9 cellular contexts compared by ENCODE assay signal in the genomic region with DNA sequence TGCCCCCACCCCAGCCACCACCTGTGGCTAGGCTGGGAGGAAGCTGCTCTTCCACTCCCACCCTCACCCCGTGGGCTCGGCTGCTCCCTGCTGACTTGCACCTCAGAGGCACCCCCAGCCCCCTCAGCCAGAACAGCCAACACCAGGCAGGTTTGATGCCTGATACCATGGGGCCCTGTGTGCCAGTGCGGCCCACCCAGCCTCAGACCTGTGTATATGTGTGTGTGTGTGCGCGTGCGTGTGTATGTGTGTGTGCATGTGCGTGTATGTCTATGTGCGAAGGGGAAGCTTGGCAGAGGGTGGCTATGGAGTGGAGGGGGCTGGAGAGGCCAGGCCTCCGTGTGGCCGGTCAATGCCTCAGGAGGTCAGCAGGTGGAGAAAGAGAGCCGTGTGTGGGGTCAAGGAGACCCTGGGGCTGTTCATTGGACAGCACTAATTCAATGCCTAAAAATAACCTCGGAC. TPM values are rescaled to one million over a fixed set of nuclear protein-coding genes. Genes with fewer than 3 reads are reported as not detected.
DNase-seq lines count a peak whose midpoint lies in the region; ATAC-seq and TF ChIP-seq lines count a peak whose summit lies in the region.
"Had no signal": no experiment of that assay in that cellular context is flagged by ENCODE, and none has a peak within 500 bp of the region (broad histone marks: within the 10 kb centered on the region; RNA-seq: fewer than 3 reads in every experiment).

No MANE protein-coding gene starts in this region.

- intact Hi-C loops in upper lobe of right lung (cut with DNase I), result no loop called here

- peaks cover 15% of the 10 kb centered on the region for H3K4me1 ChIP-seq in upper lobe of right lung

- no peak overlapping the region for H3K4me3 ChIP-seq in upper lobe of right lung

- H3K4me3 Mint-ChIP-seq in activated CD8-positive, alpha-beta memory T cell treated with anti-CD3 and anti-CD28 coated beads, Interleukin-2, amount 10 ng/mL, durations not matched to agents 7 days and 5 days, result no peak overlapping the region
- no peak overlapping the region for H3K4me3 Mint-ChIP-seq in WTC11
- H3K4me3 Mint-ChIP-seq: T-helper 1 cell treated with Interleukin-12 subunit alpha and Interleukin-12 subunit beta and Interleukin-4 antibody, amounts not matched to agents 30 μg/mL and 1 μg/mL, for 36 hours had no signal

- H3K27ac ChIP-seq in upper lobe of right lung, result no peak overlapping the region

- no peaks in the 10 kb centered on the region for H3K9me3 ChIP-seq in upper lobe of right lung

- no peaks in the 10 kb centered on the region for H3K36me3 ChIP-seq in upper lobe of right lung

- TF ChIP-seq CTCF in WTC11 (IDR thresholded peaks at IDR 0.05) (peak; percentile 37), upper lobe of right lung (IDR thresholded peaks at IDR 0.05) (peak; percentile 44)

- CTCF ChIA-PET in activated CD8-positive, alpha-beta memory T cell treated with anti-CD3 and anti-CD28 coated beads, Interleukin-2, amount 10 ng/mL, durations not matched to agents 7 days and 5 days (lab: Charles Lee), result no interaction called here
- CTCF ChIA-PET in WTC11 (lab: Charles Lee), result interaction anchor here (0.9 to 8.8 kb wide), 12 partner anchors 9 to 297 kb away, joined by 3 to 115 read pairs (median 5); no protein-coding TSS in a partner anchor

- ATAC-seq in activated CD8-positive, alpha-beta memory T cell treated with anti-CD3 and anti-CD28 coated beads, Interleukin-2, amount 10 ng/mL, durations not matched to agents 7 days and 5 days, result peak; percentile 45
- peak; percentile 88 for ATAC-seq in WTC11
- ATAC-seq in upper lobe of right lung, result peak; percentile 37
- ATAC-seq in GM21526 (IDR thresholded peaks at IDR 0.05; ENCODE audit: low FRiP score, unreplicated experiment), result no peak
- ATAC-seq in GM19397 (IDR thresholded peaks at IDR 0.05; ENCODE audit: unreplicated experiment), result no peak

- H3K4me1 Mint-ChIP-seq in activated CD8-positive, alpha-beta memory T cell treated with anti-CD3 and anti-CD28 coated beads, Interleukin-2, amount 10 ng/mL, durations not matched to agents 7 days and 5 days, result peaks cover 9% of the 10 kb centered on the region
- H3K4me1 Mint-ChIP-seq in WTC11, result peaks cover 48% of the 10 kb centered on the region

- no peaks in the 10 kb centered on the region for H3K9me3 Mint-ChIP-seq in activated CD8-positive, alpha-beta memory T cell treated with anti-CD3 and anti-CD28 coated beads, Interleukin-2, amount 10 ng/mL, durations not matched to agents 7 days and 5 days (ENCODE audit: low read depth)
- no peaks in the 10 kb centered on the region for H3K9me3 Mint-ChIP-seq in WTC11
- H3K9me3 Mint-ChIP-seq: T-helper 1 cell treated with Interleukin-12 subunit alpha and Interleukin-12 subunit beta and Interleukin-4 antibody, amounts not matched to agents 30 μg/mL and 1 μg/mL, for 36 hours had no signal

- peaks cover 8% of the 10 kb centered on the region for H3K27me3 Mint-ChIP-seq in activated CD8-positive, alpha-beta memory T cell treated with anti-CD3 and anti-CD28 coated beads, Interleukin-2, amount 10 ng/mL, durations not matched to agents 7 days and 5 days
- no peaks in the 10 kb centered on the region for H3K27me3 Mint-ChIP-seq in WTC11 (ENCODE audit: low read depth)

- no peak for DNase-seq in activated CD8-positive, alpha-beta memory T cell treated with anti-CD3 and anti-CD28 coated beads, Interleukin-2, amount 10 ng/mL, durations not matched to agents 7 days and 5 days
- DNase-seq in activated CD8-positive, alpha-beta memory T cell treated with anti-CD3 and anti-CD28 coated beads for 24 hours, result no peak
- DNase-seq in WTC11 (ENCODE audit: low spot score) (peak; percentile 70), iPS-NIHi7 (ENCODE audit: extremely low spot score) (peak; percentile 83), upper lobe of right lung (no peak), amniotic stem cell (lab: John Stamatoyannopoulos, UW) (no peak)

- H3K36me3 Mint-ChIP-seq in activated CD8-positive, alpha-beta memory T cell treated with anti-CD3 and anti-CD28 coated beads, Interleukin-2, amount 10 ng/mL, durations not matched to agents 7 days and 5 days, result no peaks in the 10 kb centered on the region
- no peaks in the 10 kb centered on the region for H3K36me3 Mint-ChIP-seq in WTC11

- no peak overlapping the region for H3K27ac Mint-ChIP-seq in activated CD8-positive, alpha-beta memory T cell treated with anti-CD3 and anti-CD28 coated beads, Interleukin-2, amount 10 ng/mL, durations not matched to agents 7 days and 5 days
- peak overlapping the region; percentile 64 for H3K27ac Mint-ChIP-seq in WTC11

- no peaks in the 10 kb centered on the region for H3K27me3 ChIP-seq in upper lobe of right lung

- POLR2A ChIA-PET in WTC11 (lab: Charles Lee), result interaction anchor here (1.0 kb wide), 1 partner anchor 10 kb away, joined by 3 read pairs; no protein-coding TSS in a partner anchor

TF ChIP-seq in WTC11, 78 proteins besides CTCF, POLR2A, EP300 and RAD21 (continues in another document):
- no peak for TF ChIP-seq FOXP1 (CRISPR knock-in tag; IDR thresholded peaks at IDR 0.05; ENCODE audit: borderline replicate concordance)
- TF ChIP-seq, protein P1, sequence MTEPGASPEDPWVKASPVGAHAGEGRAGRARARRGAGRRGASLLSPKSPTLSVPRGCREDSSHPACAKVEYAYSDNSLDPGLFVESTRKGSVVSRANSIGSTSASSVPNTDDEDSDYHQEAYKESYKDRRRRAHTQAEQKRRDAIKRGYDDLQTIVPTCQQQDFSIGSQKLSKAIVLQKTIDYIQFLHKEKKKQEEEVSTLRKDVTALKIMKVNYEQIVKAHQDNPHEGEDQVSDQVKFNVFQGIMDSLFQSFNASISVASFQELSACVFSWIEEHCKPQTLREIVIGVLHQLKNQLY (CRISPR knock-in tag; IDR thresholded peaks at IDR 0.05), result no peak
- TF ChIP-seq, protein P2, sequence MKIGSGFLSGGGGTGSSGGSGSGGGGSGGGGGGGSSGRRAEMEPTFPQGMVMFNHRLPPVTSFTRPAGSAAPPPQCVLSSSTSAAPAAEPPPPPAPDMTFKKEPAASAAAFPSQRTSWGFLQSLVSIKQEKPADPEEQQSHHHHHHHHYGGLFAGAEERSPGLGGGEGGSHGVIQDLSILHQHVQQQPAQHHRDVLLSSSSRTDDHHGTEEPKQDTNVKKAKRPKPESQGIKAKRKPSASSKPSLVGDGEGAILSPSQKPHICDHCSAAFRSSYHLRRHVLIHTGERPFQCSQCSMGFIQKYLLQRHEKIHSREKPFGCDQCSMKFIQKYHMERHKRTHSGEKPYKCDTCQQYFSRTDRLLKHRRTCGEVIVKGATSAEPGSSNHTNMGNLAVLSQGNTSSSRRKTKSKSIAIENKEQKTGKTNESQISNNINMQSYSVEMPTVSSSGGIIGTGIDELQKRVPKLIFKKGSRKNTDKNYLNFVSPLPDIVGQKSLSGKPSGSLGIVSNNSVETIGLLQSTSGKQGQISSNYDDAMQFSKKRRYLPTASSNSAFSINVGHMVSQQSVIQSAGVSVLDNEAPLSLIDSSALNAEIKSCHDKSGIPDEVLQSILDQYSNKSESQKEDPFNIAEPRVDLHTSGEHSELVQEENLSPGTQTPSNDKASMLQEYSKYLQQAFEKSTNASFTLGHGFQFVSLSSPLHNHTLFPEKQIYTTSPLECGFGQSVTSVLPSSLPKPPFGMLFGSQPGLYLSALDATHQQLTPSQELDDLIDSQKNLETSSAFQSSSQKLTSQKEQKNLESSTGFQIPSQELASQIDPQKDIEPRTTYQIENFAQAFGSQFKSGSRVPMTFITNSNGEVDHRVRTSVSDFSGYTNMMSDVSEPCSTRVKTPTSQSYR (CRISPR knock-in tag; IDR thresholded peaks at IDR 0.05), result no peak
- TF ChIP-seq, protein P3, sequence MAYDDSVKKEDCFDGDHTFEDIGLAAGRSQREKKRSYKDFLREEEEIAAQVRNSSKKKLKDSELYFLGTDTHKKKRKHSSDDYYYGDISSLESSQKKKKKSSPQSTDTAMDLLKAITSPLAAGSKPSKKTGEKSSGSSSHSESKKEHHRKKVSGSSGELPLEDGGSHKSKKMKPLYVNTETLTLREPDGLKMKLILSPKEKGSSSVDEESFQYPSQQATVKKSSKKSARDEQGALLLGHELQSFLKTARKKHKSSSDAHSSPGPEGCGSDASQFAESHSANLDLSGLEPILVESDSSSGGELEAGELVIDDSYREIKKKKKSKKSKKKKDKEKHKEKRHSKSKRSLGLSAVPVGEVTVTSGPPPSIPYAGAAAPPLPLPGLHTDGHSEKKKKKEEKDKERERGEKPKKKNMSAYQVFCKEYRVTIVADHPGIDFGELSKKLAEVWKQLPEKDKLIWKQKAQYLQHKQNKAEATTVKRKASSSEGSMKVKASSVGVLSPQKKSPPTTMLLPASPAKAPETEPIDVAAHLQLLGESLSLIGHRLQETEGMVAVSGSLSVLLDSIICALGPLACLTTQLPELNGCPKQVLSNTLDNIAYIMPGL (CRISPR knock-in tag; IDR thresholded peaks at IDR 0.05), result no peak
- no peak for TF ChIP-seq ZNF317 (CRISPR knock-in tag; IDR thresholded peaks at IDR 0.05; ENCODE audit: borderline replicate concordance, low read depth)
- TF ChIP-seq FOXK1 (CRISPR knock-in tag; IDR thresholded peaks at IDR 0.05), result no peak
- TF ChIP-seq ZBTB21 (CRISPR knock-in tag; IDR thresholded peaks at IDR 0.05; ENCODE audit: borderline replicate concordance), result no peak
- TF ChIP-seq GRHL2 (CRISPR knock-in tag; IDR thresholded peaks at IDR 0.05; ENCODE audit: insufficient replicate concordance, severe bottlenecking), result no peak
- no peak for TF ChIP-seq ZNF138 (CRISPR knock-in tag; conservative IDR thresholded peaks at IDR 0.05)
- no peak for TF ChIP-seq EMX1 (CRISPR knock-in tag; IDR thresholded peaks at IDR 0.05)

RNA-seq across cellular contexts. Expression of a gene that starts 16.6 kb away (rescaled TPM):
- under 1 TPM; 0.07 to 0.18 TPM for total RNA-seq in activated CD8-positive, alpha-beta memory T cell treated with anti-CD3 and anti-CD28 coated beads, Interleukin-2, amount 10 ng/mL, durations not matched to agents 7 days and 5 days
- total RNA-seq in WTC11 (2021) (35.0 to 52.6 TPM (median 35.7 TPM) in 3 replicates), upper lobe of right lung (81.6 TPM)

Comparison
In these comparisons a context has a peak if more than half of its experiments do, and no peak if none do; other contexts are left out.
1. ATAC-seq: peak in activated CD8-positive, alpha-beta memory T cell treated with anti-CD3 and anti-CD28 coated beads, Interleukin-2, amount 10 ng/mL, durations not matched to agents 7 days and 5 days (single experiment), WTC11 (single experiment) and upper lobe of right lung (single experiment); none in GM21526 (single experiment) and GM19397 (single experiment).
2. DNase-seq: peak in WTC11 (single experiment) and iPS-NIHi7 (single experiment); none in activated CD8-positive, alpha-beta memory T cell treated with anti-CD3 and anti-CD28 coated beads, Interleukin-2, amount 10 ng/mL, durations not matched to agents 7 days and 5 days (single experiment), activated CD8-positive, alpha-beta memory T cell treated with anti-CD3 and anti-CD28 coated beads for 24 hours (single experiment), upper lobe of right lung (single experiment) and amniotic stem cell (single experiment).
3. RNA of a gene that starts 16.6 kb away (total RNA-seq): 81.6 TPM in upper lobe of right lung (single experiment) and 35.0 to 52.6 TPM in WTC11; 0.07 to 0.18 TPM in activated CD8-positive, alpha-beta memory T cell treated with anti-CD3 and anti-CD28 coated beads, Interleukin-2, amount 10 ng/mL, durations not matched to agents 7 days and 5 days; every median in the first group is over 10 times any median in the second.